17 cellular contexts compared by ENCODE assay signal in the genomic region with DNA sequence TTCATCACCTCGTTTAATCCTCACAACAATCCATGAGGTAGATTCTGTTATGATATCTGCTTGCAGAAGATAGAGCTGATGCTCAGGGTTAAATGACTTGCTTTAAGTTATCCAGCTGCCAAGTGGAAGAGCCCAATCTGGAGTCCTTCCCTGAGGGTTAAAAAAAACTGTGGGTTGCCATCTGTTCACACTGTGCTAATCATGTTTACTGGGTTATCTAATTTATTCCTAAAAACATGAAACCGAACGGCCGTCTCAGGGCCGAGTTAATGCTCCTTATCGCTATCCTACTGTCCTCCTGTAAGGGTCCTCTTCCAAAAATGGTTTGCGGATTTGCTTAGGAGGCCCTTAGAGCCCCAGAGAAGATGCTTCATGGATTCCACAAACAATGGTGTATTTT.
A peak's percentile ranks its signal among the peaks of the same experiment; 100 is the strongest.
DNase-seq lines count a peak whose midpoint lies in the region; ATAC-seq and TF ChIP-seq lines count a peak whose summit lies in the region.
"Had no signal": no experiment of that assay in that cellular context is flagged by ENCODE, and none has a peak within 500 bp of the region (broad histone marks: within the 10 kb centered on the region; RNA-seq: fewer than 3 reads in every experiment).

No MANE protein-coding gene starts in this region.

- WGBS in smooth muscle cell (ENCODE audit: low lambda C conversion rate) = 58% methylated on average over 7 of the region's 7 CpGs

- no peaks in the 10 kb centered on the region for H3F3A ChIP-seq in smooth muscle cell (ENCODE audit: low read depth)

- DNase-seq in NCI-H1092 treated with DMSO at 0.1 percent for 48 hours (lab: John Stamatoyannopoulos, UW) (peak; percentile 3), NCI-H1092 (lab: John Stamatoyannopoulos, UW) (no peak), NCI-H69 (lab: John Stamatoyannopoulos, UW) (peak; percentile 91), cerebellum (ENCODE audit: low spot score) (peak; percentile 28), smooth muscle cell (lab: John Stamatoyannopoulos, UW; ENCODE audit: unreplicated experiment) (no peak), Caco-2 (no peak), NCI-H510A (lab: John Stamatoyannopoulos, UW) (no peak)
- DNase-seq: CD8-positive, alpha-beta T cell; HCEC 1CT; MV-4-11; NCI-H1436 treated with DMSO at 0.1 percent for 48 hours; NCI-H526 treated with DMSO at 0.1 percent for 48 hours; PC-9 had no signal

- no peak for TF ChIP-seq CTCF in smooth muscle cell (IDR thresholded peaks at IDR 0.05; ENCODE audit: borderline replicate concordance, insufficient read depth, poor library complexity, severe bottlenecking)
- no peak for TF ChIP-seq CTCF in Caco-2 (IDR thresholded peaks at IDR 0.05; ENCODE audit: insufficient read depth in 1 of 2, low read depth in 1 of 2, low read length in 1 of 2, severe bottlenecking in 1 of 2, unreplicated experiment in 1 of 2)

- H3K9me3 ChIP-seq in smooth muscle cell (replicated peaks; ENCODE audit: low read depth) (no peaks in the 10 kb centered on the region), Caco-2 (0 out of 2 replicates have a peak, but pooled peaks cover 10% of the 10 kb centered on the region)

- CTCF ChIA-PET in Caco-2 (lab: Charles Lee) = no interaction called here

- H3K4me3 ChIP-seq in smooth muscle cell (no peak overlapping the region), Caco-2 (ENCODE audit: low read depth, low read length) (no peak overlapping the region)
- H3K4me3 ChIP-seq: GM12878, PC-9, SK-N-MC had no signal

- no peaks in the 10 kb centered on the region for H3K27me3 ChIP-seq in smooth muscle cell (ENCODE audit: low read depth)
- H3K27me3 ChIP-seq in Caco-2 (replicated peaks; ENCODE audit: control insufficient read depth, insufficient read depth, low read length) = peaks cover 2% of the 10 kb centered on the region; the same call in 1 of the 2 replicates

- no peak overlapping the region for H3K4me2 ChIP-seq in smooth muscle cell
- H3K4me2 ChIP-seq: PC-9 had no signal

- H3K9me3 Mint-ChIP-seq in Caco-2 (ENCODE audit: unreplicated experiment) = peaks cover 12% of the 10 kb centered on the region

- H3K27me3 Mint-ChIP-seq in Caco-2 (ENCODE audit: insufficient read depth, unreplicated experiment) = peaks cover 16% of the 10 kb centered on the region

- BruUV-seq in Caco-2 (replicated peaks; lab: Mats Ljungman, UMichigan) = no TSS peak

- ATAC-seq in GM21619 (IDR thresholded peaks at IDR 0.05; ENCODE audit: unreplicated experiment) = no peak
- ATAC-seq: CD8-positive, alpha-beta T cell; GM12878 had no signal

- H3K27ac Mint-ChIP-seq in Caco-2 (ENCODE audit: unreplicated experiment) = no peak overlapping the region

- no peak overlapping the region for H3K4me3 Mint-ChIP-seq in Caco-2 (ENCODE audit: unreplicated experiment)
- H3K4me3 Mint-ChIP-seq: CD8-positive, alpha-beta T cell had no signal

- no peak overlapping the region for H3K27ac ChIP-seq in smooth muscle cell (ENCODE audit: low read depth)
- H3K27ac ChIP-seq: 22Rv1, PC-9, SK-N-MC had no signal

- POLR2A ChIA-PET in Caco-2 (lab: Charles Lee) = no interaction called here

- no peaks in the 10 kb centered on the region for H3K36me3 ChIP-seq in smooth muscle cell (ENCODE audit: low read depth)
- H3K36me3 ChIP-seq in Caco-2 (ENCODE audit: control insufficient read depth, insufficient read depth, low read length) = no peaks in the 10 kb centered on the region

- no peak overlapping the region for H3K9ac ChIP-seq in smooth muscle cell (ENCODE audit: low read depth)

- peak overlapping the region; percentile 9 for H2AFZ ChIP-seq in smooth muscle cell (ENCODE audit: low read depth)
- H2AFZ ChIP-seq: PC-9 had no signal

- H3K4me1 ChIP-seq in smooth muscle cell (ENCODE audit: low read depth) (peaks cover 4% of the 10 kb centered on the region), Caco-2 (no peaks in the 10 kb centered on the region)

- H4K20me1 ChIP-seq in smooth muscle cell (ENCODE audit: low read depth) = no peaks in the 10 kb centered on the region

- no peaks in the 10 kb centered on the region for H3K4me1 Mint-ChIP-seq in Caco-2 (ENCODE audit: low read depth, unreplicated experiment)

- no peaks in the 10 kb centered on the region for H3K36me3 Mint-ChIP-seq in Caco-2 (ENCODE audit: insufficient read depth, unreplicated experiment)
- H3K36me3 Mint-ChIP-seq: CD8-positive, alpha-beta T cell had no signal

- intact Hi-C loops in Caco-2 (cut with micrococcal nuclease; ENCODE audit: unreplicated experiment) = no loop called here

- no peaks in the 10 kb centered on the region for H3K79me2 ChIP-seq in smooth muscle cell (ENCODE audit: low read depth)

Comparison
In these comparisons a context has a peak if more than half of its experiments do, and no peak if none do; other contexts are left out.
1. DNase-seq: peak in NCI-H1092 treated with DMSO at 0.1 percent for 48 hours (single experiment), NCI-H69 (single experiment) and cerebellum (single experiment); none in NCI-H1092 (single experiment), smooth muscle cell (single experiment), Caco-2 (0 of 2) and NCI-H510A (single experiment).